ENCODE assay signal across 17 cellular contexts in the genomic region with DNA sequence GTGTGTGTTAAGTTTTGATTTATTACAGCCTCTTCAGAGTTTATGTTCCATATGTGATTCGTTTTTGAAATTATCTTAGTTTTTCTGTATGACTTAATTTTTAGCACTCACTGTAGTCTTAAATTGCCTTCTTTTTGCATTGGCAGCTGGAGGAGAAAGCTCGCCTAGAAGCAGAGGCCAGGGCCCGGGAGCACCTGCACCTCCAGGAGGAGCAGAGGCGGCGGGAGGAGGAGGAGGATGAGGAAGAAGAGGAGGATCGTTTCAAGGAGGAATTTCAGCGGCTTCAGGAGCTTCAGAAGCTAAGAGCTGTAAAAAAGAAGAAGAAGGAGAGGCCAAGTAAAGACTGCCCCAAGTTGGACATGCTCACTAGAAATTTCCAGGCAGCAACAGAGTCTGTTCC. TPM values are rescaled to one million over a fixed set of nuclear protein-coding genes. Genes with fewer than 3 reads are reported as not detected.
DNase-seq lines count a peak whose midpoint lies in the region; ATAC-seq and TF ChIP-seq lines count a peak whose summit lies in the region.
"Had no signal": no experiment of that assay in that cellular context is flagged by ENCODE, and none has a peak within 500 bp of the region (broad histone marks: within the 10 kb centered on the region; RNA-seq: fewer than 3 reads in every experiment).

No MANE protein-coding gene starts in this region.

- no peak for DNase-seq in activated T-cell treated with anti-CD3 and anti-CD28 coated beads, Interleukin-2, amount 50 U/mL, for 72 hours
- no peak for DNase-seq in activated T-cell treated with anti-CD3 and anti-CD28 coated beads, Interleukin-2, amount 50 U/mL, for 1 hour
- no peak for DNase-seq in GM23338 (ENCODE audit: low spot score)
- no peak for DNase-seq in activated T-helper 2 cell treated with anti-CD3 and anti-CD28 coated beads, Interferon-gamma antibody, Interleukin-2, Interleukin-4, amounts not matched to agents 10 μg/mL and 5 μg/mL and 100 μg/mL, durations not matched to agents 14 hours and 24 hours and 36 hours (ENCODE audit: low spot score)
- no peak for DNase-seq in naive B cell
- DNase-seq in left ventricle myocardium superior: no peak
- DNase-seq in amniotic stem cell (lab: John Stamatoyannopoulos, UW): no peak
- DNase-seq in 8988T: no peak
- DNase-seq: CD4-positive, alpha-beta T cell; H7; MG63; NCI-H1092; NCI-H2081 treated with DMSO at 0.1 percent for 48 hours; NCI-H510A treated with DMSO at 0.1 percent for 48 hours; NCI-H82; Right ventricle myocardium superior had no signal

- H3K27me3 Mint-ChIP-seq in activated T-cell treated with anti-CD3 and anti-CD28 coated beads, Interleukin-2, amount 50 U/mL, for 72 hours (ENCODE audit: low read depth): no peaks in the 10 kb centered on the region
- H3K27me3 Mint-ChIP-seq in GM23338 (ENCODE audit: insufficient read depth, low read depth, poor library complexity) (peaks cover 5% of the 10 kb centered on the region), naive B cell (no peaks in the 10 kb centered on the region)
- no peaks in the 10 kb centered on the region for H3K27me3 Mint-ChIP-seq in activated T-helper 2 cell treated with anti-CD3 and anti-CD28 coated beads, Interferon-gamma antibody, Interleukin-2, Interleukin-4, amounts not matched to agents 10 μg/mL and 5 μg/mL and 100 μg/mL, durations not matched to agents 14 hours and 24 hours and 36 hours (ENCODE audit: low read depth)
- H3K27me3 Mint-ChIP-seq: CD4-positive, alpha-beta T cell had no signal

- intact Hi-C loops in activated T-helper 2 cell treated with anti-CD3 and anti-CD28 coated beads, Interferon-gamma antibody, Interleukin-2, Interleukin-4, amounts not matched to agents 10 μg/mL and 5 μg/mL and 100 μg/mL, durations not matched to agents 14 hours and 24 hours and 36 hours (cut with micrococcal nuclease): no loop called here
- intact Hi-C loops in left ventricle myocardium superior (cut with micrococcal nuclease): no loop called here

- H3K36me3 ChIP-seq in GM23338 (ENCODE audit: insufficient read depth): peaks cover 38% of the 10 kb centered on the region

- H2AFZ ChIP-seq in GM23338: no peak overlapping the region

- no peak overlapping the region for H3K4me3 ChIP-seq in GM23338
- H3K4me3 ChIP-seq: MG63 had no signal

- H3K36me3 Mint-ChIP-seq in activated T-cell treated with anti-CD3 and anti-CD28 coated beads, Interleukin-2, amount 50 U/mL, for 72 hours (ENCODE audit: insufficient read depth in 2 of 2): peaks cover 4 to 43% of the 10 kb centered on the region in 2 donors
- H3K36me3 Mint-ChIP-seq in GM23338 (ENCODE audit: low read depth): peaks cover 83% of the 10 kb centered on the region
- peaks cover 66% of the 10 kb centered on the region for H3K36me3 Mint-ChIP-seq in activated T-helper 2 cell treated with anti-CD3 and anti-CD28 coated beads, Interferon-gamma antibody, Interleukin-2, Interleukin-4, amounts not matched to agents 10 μg/mL and 5 μg/mL and 100 μg/mL, durations not matched to agents 14 hours and 24 hours and 36 hours (ENCODE audit: low read depth)
- H3K36me3 Mint-ChIP-seq in naive B cell: peaks cover 22 to 27% of the 10 kb centered on the region in 2 donors

- no peaks in the 10 kb centered on the region for H3K79me2 ChIP-seq in GM23338 (replicated peaks; ENCODE audit: insufficient read depth)

- TF ChIP-seq CTCF in GM23338 (conservative IDR thresholded peaks at IDR 0.05; ENCODE audit: low read depth in 2 of 2): no peak

- no peaks in the 10 kb centered on the region for H3K27me3 ChIP-seq in GM23338 (ENCODE audit: insufficient read depth)
- H3K27me3 ChIP-seq: MG63 had no signal

- no peaks in the 10 kb centered on the region for H3F3A ChIP-seq in GM23338 (replicated peaks; ENCODE audit: low read depth)

- H3K4me3 Mint-ChIP-seq in activated T-cell treated with anti-CD3 and anti-CD28 coated beads, Interleukin-2, amount 50 U/mL, for 72 hours: no peak overlapping the region
- H3K4me3 Mint-ChIP-seq in GM23338 (no peak overlapping the region), naive B cell (no peak overlapping the region)
- no peak overlapping the region for H3K4me3 Mint-ChIP-seq in activated T-helper 2 cell treated with anti-CD3 and anti-CD28 coated beads, Interferon-gamma antibody, Interleukin-2, Interleukin-4, amounts not matched to agents 10 μg/mL and 5 μg/mL and 100 μg/mL, durations not matched to agents 14 hours and 24 hours and 36 hours (ENCODE audit: low read depth)
- H3K4me3 Mint-ChIP-seq: CD4-positive, alpha-beta T cell had no signal

- H4K20me1 ChIP-seq in GM23338 (replicated peaks; ENCODE audit: insufficient read depth): no peaks in the 10 kb centered on the region; the same call in 1 of the 2 replicates

- ATAC-seq in activated T-cell treated with anti-CD3 and anti-CD28 coated beads, Interleukin-2, amount 50 U/mL, for 72 hours (replicated peaks in 1 of 2): no peak
- ATAC-seq in GM23338 (no peak), naive B cell (ENCODE audit: low read depth in 2 of 2) (no peak), left ventricle myocardium superior (no peak)
- ATAC-seq: Panc1 had no signal

- H3K9me3 Mint-ChIP-seq in activated T-cell treated with anti-CD3 and anti-CD28 coated beads, Interleukin-2, amount 50 U/mL, for 72 hours: no peaks in the 10 kb centered on the region
- H3K9me3 Mint-ChIP-seq in GM23338 (no peaks in the 10 kb centered on the region), naive B cell (no peaks in the 10 kb centered on the region)
- no peaks in the 10 kb centered on the region for H3K9me3 Mint-ChIP-seq in activated T-helper 2 cell treated with anti-CD3 and anti-CD28 coated beads, Interferon-gamma antibody, Interleukin-2, Interleukin-4, amounts not matched to agents 10 μg/mL and 5 μg/mL and 100 μg/mL, durations not matched to agents 14 hours and 24 hours and 36 hours
- H3K9me3 Mint-ChIP-seq: CD4-positive, alpha-beta T cell had no signal

- H3K27ac Mint-ChIP-seq in activated T-cell treated with anti-CD3 and anti-CD28 coated beads, Interleukin-2, amount 50 U/mL, for 72 hours: peak overlapping the region; percentile 80
- H3K27ac Mint-ChIP-seq in GM23338 (peak overlapping the region; percentile 39; the same call in 1 of the 2 replicates), naive B cell (peak overlapping the region in 4 of 6 donors; percentile 20 to 76 (median 65))
- H3K27ac Mint-ChIP-seq in activated T-helper 2 cell treated with anti-CD3 and anti-CD28 coated beads, Interferon-gamma antibody, Interleukin-2, Interleukin-4, amounts not matched to agents 10 μg/mL and 5 μg/mL and 100 μg/mL, durations not matched to agents 14 hours and 24 hours and 36 hours: peak overlapping the region; percentile 47
- H3K27ac Mint-ChIP-seq: CD4-positive, alpha-beta T cell had no signal

- H3K4me2 ChIP-seq in GM23338: no peak overlapping the region

- no peak overlapping the region for H3K27ac ChIP-seq in GM23338 (ENCODE audit: low read depth)

- peaks cover 9% of the 10 kb centered on the region for H3K4me1 Mint-ChIP-seq in activated T-cell treated with anti-CD3 and anti-CD28 coated beads, Interleukin-2, amount 50 U/mL, for 72 hours (ENCODE audit: low read depth)
- H3K4me1 Mint-ChIP-seq in GM23338: no peaks in the 10 kb centered on the region
- peaks cover 3% of the 10 kb centered on the region for H3K4me1 Mint-ChIP-seq in activated T-helper 2 cell treated with anti-CD3 and anti-CD28 coated beads, Interferon-gamma antibody, Interleukin-2, Interleukin-4, amounts not matched to agents 10 μg/mL and 5 μg/mL and 100 μg/mL, durations not matched to agents 14 hours and 24 hours and 36 hours (ENCODE audit: low read depth)
- H3K4me1 Mint-ChIP-seq in naive B cell: peaks cover 30 to 57% (median 42%) of the 10 kb centered on the region in 3 donors

- H3K9me2 ChIP-seq in GM23338 (ENCODE audit: insufficient read depth): no peaks in the 10 kb centered on the region

- no peaks in the 10 kb centered on the region for H3K4me1 ChIP-seq in GM23338 (ENCODE audit: insufficient read depth)

TF ChIP-seq in GM23338, 12 proteins besides CTCF, POLR2A, EP300 and RAD21 (continues in another document):
- TF ChIP-seq ZNF114 (CRISPR knock-in tag; IDR thresholded peaks at IDR 0.05) (no peak), STAT1 (IDR thresholded peaks at IDR 0.05; ENCODE audit: unreplicated experiment) (no peak), POLR2AphosphoS5 (IDR thresholded peaks at IDR 0.05; ENCODE audit: low read depth) (no peak), EZH2phosphoT487 (IDR thresholded peaks at IDR 0.05; ENCODE audit: unreplicated experiment) (no peak), ZNF331 (CRISPR knock-in tag; IDR thresholded peaks at IDR 0.05; ENCODE audit: low read depth) (no peak), EZH2 (IDR thresholded peaks at IDR 0.05; ENCODE audit: low read depth, unreplicated experiment) (no peak)

RNA-seq across cellular contexts. Expression of a gene that starts 56.6 kb away (rescaled TPM):
- total RNA-seq in activated T-cell treated with anti-CD3 and anti-CD28 coated beads, Interleukin-2, amount 50 U/mL, for 72 hours: 10 to 100 TPM; 72.3 to 85.8 TPM
- 60.2 and 61.4 TPM in 2 replicates for total RNA-seq in GM23338 (2014; rRNA removed; shearing (Covaris generic))
- polyA plus RNA-seq in GM23338 (2016; fragmentation: Nextera tagmentation; extraction: Ambion mirVana): 33.9 and 34.8 TPM in 2 replicates
- total RNA-seq in activated T-helper 2 cell treated with anti-CD3 and anti-CD28 coated beads, Interferon-gamma antibody, Interleukin-2, Interleukin-4, amounts not matched to agents 10 μg/mL and 5 μg/mL and 100 μg/mL, durations not matched to agents 14 hours and 24 hours and 36 hours: 69.2 and 72.1 TPM in 2 replicates
- polyA plus RNA-seq in naive B cell (ENCODE audit: low read depth in 6 of 6): 10 to 100 TPM; 25.4 to 36.2 (median 35.3) TPM
- 24.0 TPM for total RNA-seq in left ventricle myocardium superior
